8 cellular contexts compared by ENCODE assay signal in genomic region chr2:74146929-74147728, GRCh38. TPM values are rescaled to one million over a fixed set of nuclear protein-coding genes. Genes with fewer than 3 reads are reported as not detected.
DNase-seq lines count a peak whose midpoint lies in the region; ATAC-seq and TF ChIP-seq lines count a peak whose summit lies in the region.

No MANE protein-coding gene starts in this region.

- H3K4me1 Mint-ChIP-seq in CD4-positive, alpha-beta T cell (ENCODE audit: low read depth): no peaks in the 10 kb centered on the region

- H3K27me3 ChIP-seq in CD4-positive, alpha-beta T cell (ENCODE audit: control insufficient read depth, insufficient read depth, low read length): no peaks in the 10 kb centered on the region
- no peaks in the 10 kb centered on the region for H3K27me3 ChIP-seq in subcutaneous abdominal adipose tissue (ENCODE audit: control insufficient read depth in 5 of 5, insufficient read depth in 4 of 5, low read length in 5 of 5)

- no peak for TF ChIP-seq CTCF in CD4-positive, alpha-beta T cell (IDR thresholded peaks at IDR 0.05)
- no peak for TF ChIP-seq CTCF in astrocyte of the cerebellum (IDR thresholded peaks at IDR 0.05; ENCODE audit: low read depth, low read length, missing control alignments)

- in situ Hi-C loops in astrocyte of the cerebellum (cut with HindIII; ENCODE audit: low sequenced_read_pairs): no loop called here

- no peaks in the 10 kb centered on the region for H3K27me3 Mint-ChIP-seq in CD4-positive, alpha-beta T cell

- H3K9ac ChIP-seq in subcutaneous abdominal adipose tissue (ENCODE audit: low read length in 5 of 5): peak overlapping the region; percentile 74 to 92 (median 84)

- no peaks in the 10 kb centered on the region for H3K9me3 ChIP-seq in CD4-positive, alpha-beta T cell (ENCODE audit: control insufficient read depth, low read length)
- H3K9me3 ChIP-seq in KOPT-K1 (ENCODE audit: insufficient read depth, low read length, poor library complexity, severe bottlenecking): no peaks in the 10 kb centered on the region
- H3K9me3 ChIP-seq in subcutaneous abdominal adipose tissue (ENCODE audit: control insufficient read depth in 5 of 5, low read length in 5 of 5): no peaks in the 10 kb centered on the region

- POLR2A ChIA-PET in CD4-positive, alpha-beta T cell (lab: Charles Lee): interaction anchor here (0.6 to 4.5 kb wide), 6 partner anchors 27 to 319 kb away, joined by 3 to 31 read pairs (median 4); partner anchors contain the start of genes MOB1A, MTHFD2 and STAMBP

- H3K36me3 ChIP-seq in KOPT-K1 (ENCODE audit: insufficient read depth, low read length): peaks cover 41% of the 10 kb centered on the region
- peaks cover 0 to 23% (median 13%) of the 10 kb centered on the region in 5 donors for H3K36me3 ChIP-seq in subcutaneous abdominal adipose tissue (ENCODE audit: control insufficient read depth in 5 of 5, insufficient read depth in 5 of 5, low read length in 5 of 5)

- DNase-seq in CD4-positive, alpha-beta T cell: no peak
- DNase-seq in astrocyte of the cerebellum (ENCODE audit: low read depth) (no peak), kidney tubule cell (ENCODE audit: low spot score) (peak; percentile 40), cortex of kidney (lab: John Stamatoyannopoulos, UW) (no peak)
- DNase-seq in activated effector memory CD4-positive, alpha-beta T cell treated with Interleukin-2 at 50 U/mL for 16 hours: no peak

- no peaks in the 10 kb centered on the region for H3K9me3 Mint-ChIP-seq in CD4-positive, alpha-beta T cell

- peak; percentile 38 for ATAC-seq in CD4-positive, alpha-beta T cell (ENCODE audit: poor library complexity)
- ATAC-seq in GM19397 (IDR thresholded peaks at IDR 0.05; ENCODE audit: unreplicated experiment): peak; percentile 25

- H3K4me3 Mint-ChIP-seq in CD4-positive, alpha-beta T cell: no peak overlapping the region

- peaks cover 15% of the 10 kb centered on the region for H3K36me3 Mint-ChIP-seq in CD4-positive, alpha-beta T cell (ENCODE audit: low read depth)

- intact Hi-C loops in CD4-positive, alpha-beta T cell (cut with DNase I, micrococcal nuclease): loop anchor here (2.0 to 10.0 kb wide), 3 partner anchors 238 to 322 kb away; partner anchors contain the start of gene STAMBP (in 2 of the 2)

- no peak overlapping the region for H3K27ac Mint-ChIP-seq in CD4-positive, alpha-beta T cell

- H3K4me3 ChIP-seq in astrocyte of the cerebellum (ENCODE audit: low read depth, low read length): peak overlapping the region; percentile 71
- H3K4me3 ChIP-seq in subcutaneous abdominal adipose tissue (ENCODE audit: low read depth in 1 of 5, low read length in 5 of 5): peak overlapping the region; percentile 64 to 86 (median 82)

- H3K27ac ChIP-seq in CD4-positive, alpha-beta T cell (ENCODE audit: low read depth, low read length): peak overlapping the region; percentile 65
- H3K27ac ChIP-seq in KOPT-K1 (ENCODE audit: low read depth, low read length, poor library complexity, severe bottlenecking) (peak overlapping the region; percentile 69), subcutaneous abdominal adipose tissue (ENCODE audit: low read depth, low read length) (peak overlapping the region; percentile 41)

- CTCF ChIA-PET in CD4-positive, alpha-beta T cell (lab: Charles Lee): interaction anchor here (0.7 to 3.3 kb wide), 11 partner anchors 27 to 410 kb away, joined by 3 to 14 read pairs (median 4); partner anchors contain the start of genes MOB1A and TPRKB

- H3K4me1 ChIP-seq in subcutaneous abdominal adipose tissue (ENCODE audit: control insufficient read depth in 5 of 5, insufficient read depth in 5 of 5, low read length in 5 of 5): peaks cover 8 to 24% (median 21%) of the 10 kb centered on the region in 5 donors

RNA-seq across cellular contexts. Expression of gene BOLA3, which starts 0.6 kb away (rescaled TPM):
- 10 to 100 TPM; 11.4 to 12.9 TPM for total RNA-seq in CD4-positive, alpha-beta T cell

RNA-seq across cellular contexts. Expression of gene MOB1A, which starts 31.6 kb away (rescaled TPM):
- total RNA-seq in CD4-positive, alpha-beta T cell: 100 to 1,000 TPM; 150 to 159 TPM

RNA-seq across cellular contexts. Expression of gene MTHFD2, which starts 51.3 kb away (rescaled TPM):
- 10 to 100 TPM; 18.6 to 21.6 TPM for total RNA-seq in CD4-positive, alpha-beta T cell
